ENCODE assay signal across 8 cellular contexts in the genomic region with DNA sequence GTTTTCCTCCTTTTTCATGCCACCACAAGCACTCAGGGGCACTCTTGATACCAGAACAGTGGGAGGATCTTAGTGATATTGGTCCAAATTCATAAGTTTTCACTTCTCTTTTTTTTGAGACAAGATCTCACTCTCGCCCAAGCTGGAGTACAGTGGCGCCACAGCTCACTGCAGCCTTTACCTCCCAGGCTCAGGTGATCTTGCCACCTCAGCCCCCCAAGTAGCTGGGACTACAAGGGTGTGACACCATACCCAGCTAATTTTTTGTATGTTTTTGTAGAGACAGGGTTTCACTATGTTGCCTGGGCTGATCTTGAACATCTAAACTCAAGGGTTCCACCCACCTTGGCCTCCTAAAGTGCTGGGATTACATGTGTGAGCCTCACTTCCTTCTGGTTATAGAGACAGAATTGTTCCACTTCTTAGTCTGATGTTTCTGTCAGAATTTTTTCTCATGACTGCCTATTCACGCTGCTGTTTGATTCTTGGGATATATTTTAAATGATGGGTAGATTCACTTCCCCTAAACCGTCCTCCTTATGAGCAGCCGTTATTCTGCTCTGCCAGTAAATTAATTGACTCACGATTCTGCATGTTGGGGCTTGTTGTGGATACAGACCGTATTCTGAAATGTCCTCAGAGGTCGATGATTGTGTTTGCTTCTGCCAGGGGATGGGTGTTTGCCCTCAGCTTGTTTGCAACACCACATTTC. TPM values are rescaled to one million over a fixed set of nuclear protein-coding genes. Genes with fewer than 3 reads are reported as not detected.
DNase-seq lines count a peak whose midpoint lies in the region; ATAC-seq and TF ChIP-seq lines count a peak whose summit lies in the region.

No MANE protein-coding gene starts in this region.

- no peak for TF ChIP-seq CTCF in SU-DHL-6 (IDR thresholded peaks at IDR 0.05; ENCODE audit: insufficient read depth, low read length, poor library complexity, severe bottlenecking)
- no peak for TF ChIP-seq CTCF in CD8-positive, alpha-beta T cell (IDR thresholded peaks at IDR 0.05)
- no peak for TF ChIP-seq CTCF in sigmoid colon (IDR thresholded peaks at IDR 0.05)

- H3K27me3 Mint-ChIP-seq in CD8-positive, alpha-beta T cell (ENCODE audit: low read depth), result no peaks in the 10 kb centered on the region

- no peak overlapping the region for H3K27ac Mint-ChIP-seq in CD8-positive, alpha-beta T cell

- peak overlapping the region; percentile 26 for H3K4me2 ChIP-seq in SU-DHL-6 (ENCODE audit: low read depth, low read length, poor library complexity, severe bottlenecking)

- intact Hi-C loops in CD8-positive, alpha-beta T cell (cut with DNase I, micrococcal nuclease), result no loop called here
- intact Hi-C loops in sigmoid colon (cut with DNase I), result no loop called here

- no peaks in the 10 kb centered on the region for H3K4me1 ChIP-seq in CD8-positive, alpha-beta T cell (ENCODE audit: insufficient read depth, low read length)
- peaks cover 0 to 39% (median 17%) of the 10 kb centered on the region in 4 donors for H3K4me1 ChIP-seq in sigmoid colon

- no peak for TF ChIP-seq EP300 in sigmoid colon (IDR thresholded peaks at IDR 0.05)

- peaks cover 97% of the 10 kb centered on the region for H3K36me3 Mint-ChIP-seq in CD8-positive, alpha-beta T cell

- H3K4me3 Mint-ChIP-seq in CD8-positive, alpha-beta T cell, result no peak overlapping the region

- H3K9me3 ChIP-seq in SU-DHL-6 (ENCODE audit: insufficient read depth, low read length), result no peaks in the 10 kb centered on the region
- H3K9me3 ChIP-seq in CD8-positive, alpha-beta T cell (ENCODE audit: low read length), result no peaks in the 10 kb centered on the region
- H3K9me3 ChIP-seq in sigmoid colon, result no peaks in the 10 kb centered on the region

- H3K9me2 ChIP-seq in SU-DHL-6 (replicated peaks; ENCODE audit: insufficient read depth, low read length), result no peaks in the 10 kb centered on the region

- 70 to 93% methylated on average over 8 of the region's 8 CpGs for WGBS in sigmoid colon, 2 donors

- H2AFZ ChIP-seq in SU-DHL-6 (ENCODE audit: low read depth, low read length, severe bottlenecking), result no peak overlapping the region

- H3K79me2 ChIP-seq in SU-DHL-6 (ENCODE audit: insufficient read depth, low read length), result peaks cover 51% of the 10 kb centered on the region

- CTCF ChIA-PET in CD8-positive, alpha-beta T cell (lab: Charles Lee), result no interaction called here

- ATAC-seq in GM21360 (IDR thresholded peaks at IDR 0.05; ENCODE audit: unreplicated experiment) (peak; percentile 78), HG03196 (IDR thresholded peaks at IDR 0.05; ENCODE audit: unreplicated experiment) (peak; percentile 76)
- ATAC-seq in CD8-positive, alpha-beta T cell, result no peak

- POLR2A ChIA-PET in CD8-positive, alpha-beta T cell (lab: Charles Lee), result no interaction called here

- H3K27me3 ChIP-seq in SU-DHL-6 (ENCODE audit: low read length) (no peaks in the 10 kb centered on the region), sigmoid colon (no peaks in the 10 kb centered on the region)
- H3K27me3 ChIP-seq in CD8-positive, alpha-beta T cell (ENCODE audit: insufficient read depth, low read length), result no peaks in the 10 kb centered on the region

- H4K20me1 ChIP-seq in SU-DHL-6 (ENCODE audit: low read depth, low read length), result peaks cover 5% of the 10 kb centered on the region; the same call in 1 of the 2 replicates

- H3F3A ChIP-seq in SU-DHL-6 (ENCODE audit: insufficient read depth), result peaks cover 22% of the 10 kb centered on the region

- no peaks in the 10 kb centered on the region for H3K4me1 Mint-ChIP-seq in CD8-positive, alpha-beta T cell (ENCODE audit: low read depth)

- H3K27ac ChIP-seq in SU-DHL-6 (ENCODE audit: low read depth, low read length) (peak overlapping the region; percentile 64), sigmoid colon (peak overlapping the region in 1 of 4 donors; percentile 53)
- H3K27ac ChIP-seq in CD8-positive, alpha-beta T cell (ENCODE audit: low read depth, low read length), result no peak overlapping the region

- no peaks in the 10 kb centered on the region for H3K9me3 Mint-ChIP-seq in CD8-positive, alpha-beta T cell

- no peak for TF ChIP-seq POLR2A in sigmoid colon (IDR thresholded peaks at IDR 0.05)

- H3K36me3 ChIP-seq in SU-DHL-6 (ENCODE audit: low read length) (peaks cover 53% of the 10 kb centered on the region), sigmoid colon (peaks cover 0 to 54% (median 10%) of the 10 kb centered on the region in 4 donors)
- H3K36me3 ChIP-seq in CD8-positive, alpha-beta T cell (ENCODE audit: insufficient read depth, low read length), result peaks cover 18% of the 10 kb centered on the region

- 0 out of 2 replicates have a peak overlapping the region, but pooled peaks have one; percentile 4 for H3K9ac ChIP-seq in SU-DHL-6 (ENCODE audit: low read length)

- peak; percentile 67 for DNase-seq in DMS79 treated with DMSO at 0.1 percent for 48 hours (lab: John Stamatoyannopoulos, UW)
- DNase-seq in CD8-positive, alpha-beta T cell, result no peak
- DNase-seq in hypothalamus (lab: John Stamatoyannopoulos, UW), result no peak
- no peak for DNase-seq in NCI-H1092 (lab: John Stamatoyannopoulos, UW)
- no peak for DNase-seq in sigmoid colon

- H3K4me3 ChIP-seq in SU-DHL-6 (ENCODE audit: insufficient read depth, low read length, poor library complexity, severe bottlenecking), result no peak overlapping the region
- H3K4me3 ChIP-seq in CD8-positive, alpha-beta T cell (ENCODE audit: low read depth, low read length), result no peak overlapping the region
- no peak overlapping the region for H3K4me3 ChIP-seq in sigmoid colon

RNA-seq across cellular contexts. Expression of a gene that starts 30.8 kb away (rescaled TPM):
- 10 to 100 TPM in 1 of 2 experiments, 1 to 10 TPM in 1; 9.9 to 14.3 TPM for total RNA-seq in CD8-positive, alpha-beta T cell
- total RNA-seq in sigmoid colon, result 10 to 100 TPM; 19.9 to 28.5 (median 23.7) TPM
- 10 to 100 TPM in 1 of 3 donors, 1 to 10 TPM in 2; 7.6 to 13.5 (median 7.8) TPM for polyA plus RNA-seq in sigmoid colon
